ENCODE assay signal across 32 cellular contexts in the genomic region with DNA sequence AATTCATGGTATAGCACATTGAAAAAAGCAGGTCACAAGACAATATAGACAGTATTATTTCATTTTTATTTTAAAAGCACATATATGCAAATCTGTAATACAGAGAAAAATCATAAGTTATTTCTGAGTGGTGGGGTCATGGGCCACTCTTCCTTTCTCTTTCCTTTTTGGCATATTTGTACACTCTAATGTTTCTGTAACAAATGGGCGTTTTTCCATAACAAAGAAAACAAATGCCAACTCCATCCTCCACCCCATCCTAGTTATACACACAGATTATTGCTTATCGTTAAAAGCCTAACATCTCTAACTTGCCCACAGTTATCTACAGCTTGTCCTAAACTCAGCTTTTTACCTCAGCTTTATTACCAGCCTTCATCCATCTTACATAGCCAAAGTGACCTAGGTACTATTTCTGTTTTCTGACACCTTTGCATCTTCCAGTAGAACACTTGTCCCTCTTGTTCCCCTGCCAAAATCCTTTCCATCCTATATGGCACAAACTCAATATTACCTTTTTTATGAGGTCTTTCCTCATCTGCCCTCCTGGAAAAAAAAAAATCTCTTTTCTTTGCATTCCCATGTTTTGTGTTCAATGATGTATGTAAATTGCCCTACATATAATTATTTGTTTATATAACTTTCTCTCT.
"Had no signal": no experiment of that assay in that cellular context is flagged by ENCODE, and none has a peak within 500 bp of the region (broad histone marks: within the 10 kb centered on the region; RNA-seq: fewer than 3 reads in every experiment).

No MANE protein-coding gene starts in this region.

- FAIRE-seq: colon had no signal

- H3K9me3 Mint-ChIP-seq: activated B cell treated with CpG ODN at 0.5 μM for 24 hours; activated CD8-positive, alpha-beta T cell treated with anti-CD3 and anti-CD28 coated beads for 36 hours; activated naive CD4-positive, alpha-beta T cell treated with anti-CD3 and anti-CD28 coated beads, Interleukin-2, amount 50 U/mL, for 24 hours; activated naive CD8-positive, alpha-beta T cell treated with anti-CD3 and anti-CD28 coated beads for 36 hours; activated naive CD8-positive, alpha-beta T cell treated with anti-CD3 and anti-CD28 coated beads, Interleukin-2, amount 50 U/mL, for 24 hours; activated T-cell treated with anti-CD3 and anti-CD28 coated beads, Interleukin-2, amount 50 U/mL, for 4 hours; activated T-helper 17 cell treated with anti-CD3 and anti-CD28 coated beads, Interleukin-2, amount 50 U/mL, for 72 hours; effector memory CD8-positive, alpha-beta T cell; T-helper 2 cell treated with Interferon-gamma antibody and Interleukin-4, amounts not matched to agents 5 μg/mL and 100 μg/mL, for 36 hours had no signal

- H3K27me3 Mint-ChIP-seq: activated B cell treated with CpG ODN at 0.5 μM for 24 hours; activated CD8-positive, alpha-beta T cell treated with anti-CD3 and anti-CD28 coated beads for 36 hours; activated naive CD4-positive, alpha-beta T cell treated with anti-CD3 and anti-CD28 coated beads, Interleukin-2, amount 50 U/mL, for 24 hours; activated naive CD8-positive, alpha-beta T cell treated with anti-CD3 and anti-CD28 coated beads for 36 hours; activated naive CD8-positive, alpha-beta T cell treated with anti-CD3 and anti-CD28 coated beads, Interleukin-2, amount 50 U/mL, for 24 hours; activated T-helper 17 cell treated with anti-CD3 and anti-CD28 coated beads, Interleukin-2, amount 50 U/mL, for 72 hours; effector memory CD8-positive, alpha-beta T cell; T-helper 17 cell had no signal

- H3K27ac Mint-ChIP-seq: activated B cell treated with CpG ODN at 0.5 μM for 24 hours; activated CD8-positive, alpha-beta T cell treated with anti-CD3 and anti-CD28 coated beads for 36 hours; activated naive CD4-positive, alpha-beta T cell treated with anti-CD3 and anti-CD28 coated beads, Interleukin-2, amount 50 U/mL, for 24 hours; activated naive CD8-positive, alpha-beta T cell treated with anti-CD3 and anti-CD28 coated beads for 36 hours; activated naive CD8-positive, alpha-beta T cell treated with anti-CD3 and anti-CD28 coated beads, Interleukin-2, amount 50 U/mL, for 24 hours; activated T-helper 17 cell treated with anti-CD3 and anti-CD28 coated beads, Interleukin-2, amount 50 U/mL, for 72 hours; effector memory CD8-positive, alpha-beta T cell; T-helper 17 cell; T-helper 2 cell treated with Interferon-gamma antibody and Interleukin-4, amounts not matched to agents 5 μg/mL and 100 μg/mL, for 36 hours had no signal

- H3K36me3 Mint-ChIP-seq: activated naive CD4-positive, alpha-beta T cell treated with anti-CD3 and anti-CD28 coated beads, Interleukin-2, amount 50 U/mL, for 24 hours; activated naive CD8-positive, alpha-beta T cell treated with anti-CD3 and anti-CD28 coated beads for 36 hours had no signal

- DNase-seq: activated B cell treated with CpG ODN at 0.5 μM for 24 hours; activated CD4-positive, alpha-beta T cell treated with anti-CD3 and anti-CD28 coated beads for 48 hours; activated CD4-positive, alpha-beta T cell treated with anti-CD3 and anti-CD28 coated beads, Interleukin-2, amount 50 U/mL, for 1 hour; activated CD4-positive, alpha-beta T cell treated with anti-CD3 and anti-CD28 coated beads, Interleukin-2, amount 50 U/mL, for 48 hours; activated CD8-positive, alpha-beta memory T cell treated with anti-CD3 and anti-CD28 coated beads for 24 hours; activated effector memory CD4-positive, alpha-beta T cell treated with Interleukin-2 at 50 U/mL for 16 hours; activated gamma-delta T cell treated with Interleukin-2 at 50 U/mL for 16 hours; activated naive CD4-positive, alpha-beta T cell treated with Interleukin-2 at 50 U/mL for 16 hours; activated naive CD8-positive, alpha-beta T cell treated with anti-CD3 and anti-CD28 coated beads, Interleukin-2, amount 50 U/mL, for 24 hours; activated T-cell treated with anti-CD3 and anti-CD28 coated beads, Interleukin-2, amount 50 U/mL, for 4 hours; adrenal gland; amygdala; aorta; central memory CD4-positive, alpha-beta T cell; cortex of kidney; effector CD4-positive, alpha-beta T cell; effector memory CD8-positive, alpha-beta T cell; esophagus squamous epithelium; foreskin melanocyte; hippocampal formation; T-helper 17 cell; T1000; WERI-Rb-1 had no signal

- H3K4me3 Mint-ChIP-seq: activated B cell treated with CpG ODN at 0.5 μM for 24 hours; activated CD8-positive, alpha-beta T cell treated with anti-CD3 and anti-CD28 coated beads for 36 hours; activated naive CD4-positive, alpha-beta T cell treated with anti-CD3 and anti-CD28 coated beads, Interleukin-2, amount 50 U/mL, for 24 hours; activated naive CD8-positive, alpha-beta T cell treated with anti-CD3 and anti-CD28 coated beads for 36 hours; activated naive CD8-positive, alpha-beta T cell treated with anti-CD3 and anti-CD28 coated beads, Interleukin-2, amount 50 U/mL, for 24 hours; activated T-cell treated with anti-CD3 and anti-CD28 coated beads, Interleukin-2, amount 50 U/mL, for 4 hours; activated T-helper 17 cell treated with anti-CD3 and anti-CD28 coated beads, Interleukin-2, amount 50 U/mL, for 72 hours; effector memory CD8-positive, alpha-beta T cell; T-helper 17 cell; T-helper 2 cell treated with Interferon-gamma antibody and Interleukin-4, amounts not matched to agents 5 μg/mL and 100 μg/mL, for 36 hours had no signal

- ATAC-seq: activated CD4-positive, CD25-positive, alpha-beta regulatory T cell treated with anti-CD3 and anti-CD28 coated beads, Interleukin-2, amount 50 U/mL, for 24 hours; activated CD8-positive, alpha-beta T cell treated with anti-CD3 and anti-CD28 coated beads for 36 hours; activated T-cell treated with anti-CD3 and anti-CD28 coated beads, Interleukin-2, amount 50 U/mL, for 4 hours; activated T-helper 17 cell treated with anti-CD3 and anti-CD28 coated beads, Interleukin-2, amount 50 U/mL, for 72 hours; body of pancreas; effector memory CD8-positive, alpha-beta T cell; gastroesophageal sphincter; T-helper 17 cell had no signal
